7 cellular contexts compared by ENCODE assay signal in the genomic region with DNA sequence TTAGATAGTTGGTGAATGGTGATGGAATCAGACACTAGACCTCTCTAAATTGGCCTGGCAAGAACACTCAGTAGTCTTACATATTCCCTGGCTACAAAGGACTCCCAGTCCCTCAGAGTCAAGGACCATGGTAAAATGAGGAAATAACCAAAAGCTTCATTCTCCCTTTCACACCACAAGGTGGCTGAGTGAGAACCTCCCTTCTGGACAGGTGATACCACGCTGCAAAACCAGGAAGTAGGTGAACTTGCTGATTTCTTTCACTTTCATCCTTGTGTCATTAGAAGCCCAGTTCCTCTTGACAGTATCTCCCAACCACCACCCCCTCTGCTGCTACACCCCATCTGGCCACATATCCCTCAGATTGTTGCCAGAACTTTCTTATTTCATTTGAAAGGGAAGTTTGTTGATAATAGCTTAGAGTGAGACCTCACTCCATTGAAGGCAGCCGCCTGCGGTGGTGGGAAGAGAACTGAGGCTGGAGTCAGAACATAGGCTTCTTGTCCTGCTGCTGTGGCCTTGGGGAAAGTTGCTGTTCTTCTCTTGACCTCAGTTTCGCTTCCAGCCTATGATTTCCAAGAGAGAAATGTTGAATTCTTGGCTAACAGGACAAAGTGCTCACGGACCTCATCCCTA.
A peak's percentile ranks its signal among the peaks of the same experiment; 100 is the strongest.
DNase-seq lines count a peak whose midpoint lies in the region; ATAC-seq lines count a peak whose summit lies in the region.

No MANE protein-coding gene starts in this region.

- peak overlapping the region; percentile 52 for H3K4me3 Mint-ChIP-seq in activated naive CD8-positive, alpha-beta T cell treated with anti-CD3 and anti-CD28 coated beads, Interleukin-2, amount 10 ng/mL, durations not matched to agents 7 days and 5 days

- peak overlapping the region; percentile 49 for H3K27ac Mint-ChIP-seq in activated naive CD8-positive, alpha-beta T cell treated with anti-CD3 and anti-CD28 coated beads, Interleukin-2, amount 10 ng/mL, durations not matched to agents 7 days and 5 days

- H3K4me1 Mint-ChIP-seq in activated naive CD8-positive, alpha-beta T cell treated with anti-CD3 and anti-CD28 coated beads, Interleukin-2, amount 10 ng/mL, durations not matched to agents 7 days and 5 days, result peaks cover 41% of the 10 kb centered on the region

- POLR2A ChIA-PET in activated naive CD8-positive, alpha-beta T cell treated with anti-CD3 and anti-CD28 coated beads, Interleukin-2, amount 10 ng/mL, durations not matched to agents 7 days and 5 days (lab: Charles Lee), result no interaction called here

- peak; percentile 32 for DNase-seq in activated naive CD8-positive, alpha-beta T cell treated with anti-CD3 and anti-CD28 coated beads, Interleukin-2, amount 10 ng/mL, durations not matched to agents 7 days and 5 days
- DNase-seq in superior temporal gyrus (ENCODE audit: extremely low spot score) (no peak), T1000 (lab: John Stamatoyannopoulos, UW) (no peak)
- DNase-seq in activated CD8-positive, alpha-beta memory T cell treated with anti-CD3 and anti-CD28 coated beads, Interleukin-2, amount 50 U/mL, for 4 hours, result no peak

- H3K9me3 Mint-ChIP-seq in activated naive CD8-positive, alpha-beta T cell treated with anti-CD3 and anti-CD28 coated beads, Interleukin-2, amount 10 ng/mL, durations not matched to agents 7 days and 5 days, result peaks cover 5% of the 10 kb centered on the region

- H3K36me3 Mint-ChIP-seq in activated naive CD8-positive, alpha-beta T cell treated with anti-CD3 and anti-CD28 coated beads, Interleukin-2, amount 10 ng/mL, durations not matched to agents 7 days and 5 days, result no peaks in the 10 kb centered on the region

- peaks cover 6% of the 10 kb centered on the region for H3K27me3 Mint-ChIP-seq in activated naive CD8-positive, alpha-beta T cell treated with anti-CD3 and anti-CD28 coated beads, Interleukin-2, amount 10 ng/mL, durations not matched to agents 7 days and 5 days

- ATAC-seq in GM18498 (IDR thresholded peaks at IDR 0.05; ENCODE audit: unreplicated experiment), result peak; percentile 82
- ATAC-seq in GM21360 (IDR thresholded peaks at IDR 0.05; ENCODE audit: unreplicated experiment), result peak; percentile 69
- ATAC-seq in HG03460 (IDR thresholded peaks at IDR 0.05; ENCODE audit: unreplicated experiment), result peak; percentile 60
- ATAC-seq in activated naive CD8-positive, alpha-beta T cell treated with anti-CD3 and anti-CD28 coated beads, Interleukin-2, amount 10 ng/mL, durations not matched to agents 7 days and 5 days (ENCODE audit: low read depth), result peak; percentile 76
